ENCODE assay signal across 31 cellular contexts in the genomic region with DNA sequence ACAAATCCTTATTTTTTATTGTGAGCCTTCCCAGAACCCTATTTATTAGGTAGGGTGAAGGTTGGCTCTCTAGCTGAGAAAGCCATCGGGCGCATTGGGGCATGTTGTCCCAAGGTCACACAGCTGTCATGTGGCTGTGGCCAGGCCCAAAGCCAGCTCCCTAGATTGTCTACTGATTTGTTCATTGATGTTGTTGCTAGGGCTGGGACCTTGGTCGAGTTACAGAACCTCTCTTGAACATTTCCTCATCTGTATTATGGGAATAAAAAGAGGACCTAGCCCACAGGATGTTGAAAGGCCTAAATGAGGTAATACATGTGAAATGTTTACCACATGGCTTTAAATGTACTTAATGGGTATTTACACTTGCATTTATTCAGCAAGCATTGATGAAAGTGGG.
DNase-seq lines count a peak whose midpoint lies in the region; ATAC-seq and TF ChIP-seq lines count a peak whose summit lies in the region.
"Had no signal": no experiment of that assay in that cellular context is flagged by ENCODE, and none has a peak within 500 bp of the region (broad histone marks: within the 10 kb centered on the region; RNA-seq: fewer than 3 reads in every experiment).

No MANE protein-coding gene starts in this region.

- ATAC-seq in foreskin keratinocyte: no peak
- ATAC-seq: activated naive CD8-positive, alpha-beta T cell treated with anti-CD3 and anti-CD28 coated beads, Interleukin-2, amount 50 U/mL, for 24 hours; activated T-cell treated with anti-CD3 and anti-CD28 coated beads, Interleukin-2, amount 50 U/mL, for 72 hours; heart left ventricle; mucosa of descending colon had no signal

- no peak for TF ChIP-seq POLR2A in NB4 (IDR thresholded peaks at IDR 0.05; ENCODE audit: extremely low read depth, insufficient read length)

- H3K4me3 ChIP-seq in NB4 (ENCODE audit: low read depth, low read length) (no peak overlapping the region), fibroblast of mammary gland (ENCODE audit: control insufficient read depth, low read depth, low read length) (no peak overlapping the region), neutrophil (ENCODE audit: low read depth in 1 of 2, low read length in 1 of 2) (no peak overlapping the region)
- H3K4me3 ChIP-seq: BLaER1, HAP-1, heart left ventricle, mucosa of descending colon, ovary, SJSA1, thoracic aorta, uterus had no signal

- no peaks in the 10 kb centered on the region for H3K27me3 ChIP-seq in neutrophil
- H3K27me3 ChIP-seq in foreskin keratinocyte: no peaks in the 10 kb centered on the region
- H3K27me3 ChIP-seq: BLaER1, heart left ventricle, ovary, SJSA1, uterus had no signal

- peak; percentile 3 for DNase-seq in CD1c-positive myeloid dendritic cell (ENCODE audit: extremely low spot score)
- DNase-seq in NB4 (ENCODE audit: low read depth): peak; percentile 10
- DNase-seq in fibroblast of mammary gland (ENCODE audit: low read depth): peak; percentile 24
- DNase-seq in NAMALWA (ENCODE audit: low spot score): no peak
- no peak for DNase-seq in NCI-H524 (lab: John Stamatoyannopoulos, UW)
- DNase-seq in foreskin keratinocyte: no peak
- DNase-seq: activated CD4-positive, alpha-beta T cell treated with anti-CD3 and anti-CD28 coated beads, Interleukin-2, amount 50 U/mL, for 48 hours; activated CD4-positive, CD25-positive, alpha-beta regulatory T cell; activated naive CD4-positive, alpha-beta T cell; activated naive CD8-positive, alpha-beta T cell treated with anti-CD3 and anti-CD28 coated beads, Interleukin-2, amount 50 U/mL, for 24 hours; activated T-cell treated with anti-CD3 and anti-CD28 coated beads, Interleukin-2, amount 50 U/mL, for 72 hours; DMS153; erythroblast; foreskin melanocyte; heart left ventricle; kidney; MM.1S; mucosa of descending colon; NCI-H146; NCI-H345; nephron progenitor cell; ovary; retina; small intestine; stimulated activated CD4-positive, alpha-beta T cell treated with anti-CD3 and anti-CD28 coated beads, Interleukin-1b, Interleukin-23, amount 100 ng/mL, for 48 hours; uterus had no signal

- H3K9me3 ChIP-seq in neutrophil: no peaks in the 10 kb centered on the region
- H3K9me3 ChIP-seq: BLaER1, HAP-1, ovary, SJSA1, thoracic aorta, uterus had no signal

- no peak for TF ChIP-seq CTCF in NB4 (IDR thresholded peaks at IDR 0.05; ENCODE audit: low read depth, low read length)
- no peak for TF ChIP-seq CTCF in fibroblast of mammary gland (conservative IDR thresholded peaks at IDR 0.05; ENCODE audit: control insufficient read depth, insufficient read depth, low read depth, low read length)
- TF ChIP-seq CTCF in neutrophil (IDR thresholded peaks at IDR 0.05): no peak
- no peak for TF ChIP-seq CTCF in foreskin keratinocyte (conservative IDR thresholded peaks at IDR 0.05)

- peaks cover 13 to 27% of the 10 kb centered on the region in 2 experiments for H3K4me1 ChIP-seq in neutrophil (ENCODE audit: control insufficient read depth in 1 of 2, insufficient read depth in 1 of 2, low read depth in 1 of 2, low read length in 1 of 2)
- H3K4me1 ChIP-seq in foreskin keratinocyte: no peaks in the 10 kb centered on the region
- H3K4me1 ChIP-seq: BLaER1, HAP-1, SJSA1, uterus had no signal

- H3K27ac ChIP-seq in neutrophil: peak overlapping the region; percentile 36
- H3K27ac ChIP-seq in foreskin keratinocyte: no peak overlapping the region
- H3K27ac ChIP-seq: BLaER1, heart left ventricle, ovary, SJSA1, thoracic aorta, uterus had no signal

- no peaks in the 10 kb centered on the region for H3K36me3 ChIP-seq in neutrophil
- H3K36me3 ChIP-seq: BLaER1, HAP-1, ovary, thoracic aorta, uterus had no signal

Comparison
In these comparisons a context has a peak if more than half of its experiments do, and no peak if none do; other contexts are left out.
1. DNase-seq: peak in CD1c-positive myeloid dendritic cell (single experiment), NB4 (single experiment) and fibroblast of mammary gland (single experiment); none in NAMALWA (single experiment), NCI-H524 (0 of 2) and foreskin keratinocyte (0 of 2).